2 cellular contexts compared by ENCODE assay signal in genomic region chrX:101357166-101357795, GRCh38.
TF ChIP-seq lines count a peak whose summit lies in the region.

No MANE protein-coding gene starts in this region.

TF ChIP-seq in IMR-90, 13 proteins besides CTCF, POLR2A, EP300 and RAD21:
- no peak for TF ChIP-seq FOS (IDR thresholded peaks at IDR 0.05; ENCODE audit: low read depth, low read length)
- TF ChIP-seq RCOR1 (IDR thresholded peaks at IDR 0.05; ENCODE audit: insufficient replicate concordance, low read length), result no peak
- no peak for TF ChIP-seq MXI1 (IDR thresholded peaks at IDR 0.05; ENCODE audit: borderline replicate concordance, low read depth, low read length)
- TF ChIP-seq NFE2L2 (IDR thresholded peaks at IDR 0.05; ENCODE audit: low read depth, low read length), result no peak
- TF ChIP-seq SMC3 (IDR thresholded peaks at IDR 0.05; ENCODE audit: low read depth, low read length), result no peak
- TF ChIP-seq MAFK (IDR thresholded peaks at IDR 0.05; ENCODE audit: low read depth, low read length), result no peak
- no peak for TF ChIP-seq CHD1 (IDR thresholded peaks at IDR 0.05; ENCODE audit: low read depth, low read length)
- TF ChIP-seq, protein P1, sequence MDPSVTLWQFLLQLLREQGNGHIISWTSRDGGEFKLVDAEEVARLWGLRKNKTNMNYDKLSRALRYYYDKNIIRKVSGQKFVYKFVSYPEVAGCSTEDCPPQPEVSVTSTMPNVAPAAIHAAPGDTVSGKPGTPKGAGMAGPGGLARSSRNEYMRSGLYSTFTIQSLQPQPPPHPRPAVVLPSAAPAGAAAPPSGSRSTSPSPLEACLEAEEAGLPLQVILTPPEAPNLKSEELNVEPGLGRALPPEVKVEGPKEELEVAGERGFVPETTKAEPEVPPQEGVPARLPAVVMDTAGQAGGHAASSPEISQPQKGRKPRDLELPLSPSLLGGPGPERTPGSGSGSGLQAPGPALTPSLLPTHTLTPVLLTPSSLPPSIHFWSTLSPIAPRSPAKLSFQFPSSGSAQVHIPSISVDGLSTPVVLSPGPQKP (IDR thresholded peaks at IDR 0.05; ENCODE audit: borderline replicate concordance, low read depth, low read length), result no peak
- TF ChIP-seq, protein P2, sequence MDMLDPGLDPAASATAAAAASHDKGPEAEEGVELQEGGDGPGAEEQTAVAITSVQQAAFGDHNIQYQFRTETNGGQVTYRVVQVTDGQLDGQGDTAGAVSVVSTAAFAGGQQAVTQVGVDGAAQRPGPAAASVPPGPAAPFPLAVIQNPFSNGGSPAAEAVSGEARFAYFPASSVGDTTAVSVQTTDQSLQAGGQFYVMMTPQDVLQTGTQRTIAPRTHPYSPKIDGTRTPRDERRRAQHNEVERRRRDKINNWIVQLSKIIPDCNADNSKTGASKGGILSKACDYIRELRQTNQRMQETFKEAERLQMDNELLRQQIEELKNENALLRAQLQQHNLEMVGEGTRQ (IDR thresholded peaks at IDR 0.05; ENCODE audit: low read depth, low read length), result no peak
- no peak for TF ChIP-seq RFX5 (IDR thresholded peaks at IDR 0.05; ENCODE audit: low read depth, low read length)
- no peak for TF ChIP-seq CEBPB (IDR thresholded peaks at IDR 0.05; ENCODE audit: low read depth, low read length)
- no peak for TF ChIP-seq BHLHE40 (IDR thresholded peaks at IDR 0.05; ENCODE audit: low read depth, low read length)
- no peak for TF ChIP-seq MAZ (IDR thresholded peaks at IDR 0.05; ENCODE audit: borderline replicate concordance, low read depth, low read length)

TF ChIP-seq in GM12878, 131 proteins besides CTCF, POLR2A, EP300 and RAD21:
- TF ChIP-seq FOXK2 (IDR thresholded peaks at IDR 0.05), result no peak
